Comparison of ENCODE assay signal across 1 cellular context in genomic region chr3:108879915-108880314, GRCh38.
TF ChIP-seq lines count a peak whose summit lies in the region.

No MANE protein-coding gene starts in this region.

TF ChIP-seq in SK-N-SH treated with all-trans-retinoic acid at 6 μM for 48 hours, 23 proteins besides CTCF, POLR2A, EP300 and RAD21 (continued from another document):
- TF ChIP-seq ZFP3 (CRISPR knock-in tag; IDR thresholded peaks at IDR 0.05), result no peak
TF ChIP-seq in SK-N-SH treated with all-trans-retinoic acid at 6 μM for 48 hours: peak in this region for 0.
